1 cellular context compared by ENCODE assay signal in genomic region chr17:27296427-27296979, GRCh38.
TF ChIP-seq lines count a peak whose summit lies in the region.

No MANE protein-coding gene starts in this region.

TF ChIP-seq in GM23338, 12 proteins besides CTCF, POLR2A, EP300 and RAD21 (continued from another document):
- TF ChIP-seq, protein P1, sequence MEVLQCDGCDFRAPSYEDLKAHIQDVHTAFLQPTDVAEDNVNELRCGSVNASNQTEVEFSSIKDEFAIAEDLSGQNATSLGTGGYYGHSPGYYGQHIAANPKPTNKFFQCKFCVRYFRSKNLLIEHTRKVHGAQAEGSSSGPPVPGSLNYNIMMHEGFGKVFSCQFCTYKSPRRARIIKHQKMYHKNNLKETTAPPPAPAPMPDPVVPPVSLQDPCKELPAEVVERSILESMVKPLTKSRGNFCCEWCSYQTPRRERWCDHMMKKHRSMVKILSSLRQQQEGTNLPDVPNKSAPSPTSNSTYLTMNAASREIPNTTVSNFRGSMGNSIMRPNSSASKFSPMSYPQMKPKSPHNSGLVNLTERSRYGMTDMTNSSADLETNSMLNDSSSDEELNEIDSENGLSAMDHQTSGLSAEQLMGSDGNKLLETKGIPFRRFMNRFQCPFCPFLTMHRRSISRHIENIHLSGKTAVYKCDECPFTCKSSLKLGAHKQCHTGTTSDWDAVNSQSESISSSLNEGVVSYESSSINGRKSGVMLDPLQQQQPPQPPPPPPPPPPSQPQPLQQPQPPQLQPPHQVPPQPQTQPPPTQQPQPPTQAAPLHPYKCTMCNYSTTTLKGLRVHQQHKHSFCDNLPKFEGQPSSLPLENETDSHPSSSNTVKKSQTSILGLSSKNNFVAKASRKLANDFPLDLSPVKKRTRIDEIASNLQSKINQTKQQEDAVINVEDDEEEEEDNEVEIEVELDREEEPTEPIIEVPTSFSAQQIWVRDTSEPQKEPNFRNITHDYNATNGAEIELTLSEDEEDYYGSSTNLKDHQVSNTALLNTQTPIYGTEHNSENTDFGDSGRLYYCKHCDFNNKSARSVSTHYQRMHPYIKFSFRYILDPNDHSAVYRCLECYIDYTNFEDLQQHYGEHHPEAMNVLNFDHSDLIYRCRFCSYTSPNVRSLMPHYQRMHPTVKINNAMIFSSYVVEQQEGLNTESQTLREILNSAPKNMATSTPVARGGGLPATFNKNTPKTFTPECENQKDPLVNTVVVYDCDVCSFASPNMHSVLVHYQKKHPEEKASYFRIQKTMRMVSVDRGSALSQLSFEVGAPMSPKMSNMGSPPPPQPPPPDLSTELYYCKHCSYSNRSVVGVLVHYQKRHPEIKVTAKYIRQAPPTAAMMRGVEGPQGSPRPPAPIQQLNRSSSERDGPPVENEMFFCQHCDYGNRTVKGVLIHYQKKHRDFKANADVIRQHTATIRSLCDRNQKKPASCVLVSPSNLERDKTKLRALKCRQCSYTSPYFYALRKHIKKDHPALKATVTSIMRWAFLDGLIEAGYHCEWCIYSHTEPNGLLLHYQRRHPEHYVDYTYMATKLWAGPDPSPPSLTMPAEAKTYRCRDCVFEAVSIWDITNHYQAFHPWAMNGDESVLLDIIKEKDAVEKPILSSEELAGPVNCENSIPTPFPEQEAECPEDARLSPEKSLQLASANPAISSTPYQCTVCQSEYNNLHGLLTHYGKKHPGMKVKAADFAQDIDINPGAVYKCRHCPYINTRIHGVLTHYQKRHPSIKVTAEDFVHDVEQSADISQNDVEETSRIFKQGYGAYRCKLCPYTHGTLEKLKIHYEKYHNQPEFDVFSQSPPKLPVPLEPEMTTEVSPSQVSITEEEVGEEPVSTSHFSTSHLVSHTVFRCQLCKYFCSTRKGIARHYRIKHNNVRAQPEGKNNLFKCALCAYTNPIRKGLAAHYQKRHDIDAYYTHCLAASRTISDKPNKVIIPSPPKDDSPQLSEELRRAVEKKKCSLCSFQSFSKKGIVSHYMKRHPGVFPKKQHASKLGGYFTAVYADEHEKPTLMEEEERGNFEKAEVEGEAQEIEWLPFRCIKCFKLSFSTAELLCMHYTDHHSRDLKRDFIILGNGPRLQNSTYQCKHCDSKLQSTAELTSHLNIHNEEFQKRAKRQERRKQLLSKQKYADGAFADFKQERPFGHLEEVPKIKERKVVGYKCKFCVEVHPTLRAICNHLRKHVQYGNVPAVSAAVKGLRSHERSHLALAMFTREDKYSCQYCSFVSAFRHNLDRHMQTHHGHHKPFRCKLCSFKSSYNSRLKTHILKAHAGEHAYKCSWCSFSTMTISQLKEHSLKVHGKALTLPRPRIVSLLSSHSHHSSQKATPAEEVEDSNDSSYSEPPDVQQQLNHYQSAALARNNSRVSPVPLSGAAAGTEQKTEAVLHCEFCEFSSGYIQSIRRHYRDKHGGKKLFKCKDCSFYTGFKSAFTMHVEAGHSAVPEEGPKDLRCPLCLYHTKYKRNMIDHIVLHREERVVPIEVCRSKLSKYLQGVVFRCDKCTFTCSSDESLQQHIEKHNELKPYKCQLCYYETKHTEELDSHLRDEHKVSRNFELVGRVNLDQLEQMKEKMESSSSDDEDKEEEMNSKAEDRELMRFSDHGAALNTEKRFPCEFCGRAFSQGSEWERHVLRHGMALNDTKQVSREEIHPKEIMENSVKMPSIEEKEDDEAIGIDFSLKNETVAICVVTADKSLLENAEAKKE (CRISPR knock-in tag; IDR thresholded peaks at IDR 0.05) = no peak
- no peak for TF ChIP-seq REST (IDR thresholded peaks at IDR 0.05; ENCODE audit: unreplicated experiment)
- TF ChIP-seq EZH2 (IDR thresholded peaks at IDR 0.05; ENCODE audit: low read depth, unreplicated experiment) = no peak
- TF ChIP-seq NANOG (IDR thresholded peaks at IDR 0.05; ENCODE audit: borderline replicate concordance) = no peak
- TF ChIP-seq ZNF114 (CRISPR knock-in tag; IDR thresholded peaks at IDR 0.05) = no peak
